ENCODE assay signal across 8 cellular contexts in genomic region chr12:51048601-51049369, GRCh38. TPM values are rescaled to one million over a fixed set of nuclear protein-coding genes. Genes with fewer than 3 reads are reported as not detected.
DNase-seq lines count a peak whose midpoint lies in the region; ATAC-seq, FAIRE-seq and TF ChIP-seq lines count a peak whose summit lies in the region.

No MANE protein-coding gene starts in this region.

- H3K4me3 ChIP-seq in ACC112 (ENCODE audit: low read depth, low read length) = peak overlapping the region; percentile 93
- H3K4me3 ChIP-seq in HL-60 (replicated peaks; ENCODE audit: insufficient read depth, low read length) = peak overlapping the region; percentile 70
- peak overlapping the region; percentile 89 to 96 for H3K4me3 ChIP-seq in kidney (ENCODE audit: low read length in 2 of 2)
- H3K4me3 ChIP-seq in subcutaneous abdominal adipose tissue (ENCODE audit: low read depth in 1 of 5, low read length in 5 of 5) = peak overlapping the region; percentile 67 to 94 (median 88)

- FAIRE-seq in kidney (lab: Jason Lieb, UNC) = no peak

- DNase-seq in HL-60 (ENCODE audit: low read depth in 1 of 2, low spot score in 1 of 2) = peak in 1 of 2 experiments; percentile 13
- no peak for DNase-seq in activated naive CD8-positive, alpha-beta T cell treated with anti-CD3 and anti-CD28 coated beads, Interleukin-2, amount 50 U/mL, for 24 hours
- DNase-seq in kidney = no peak
- no peak for DNase-seq in activated gamma-delta T cell (lab: John Stamatoyannopoulos, UW)
- no peak for DNase-seq in stimulated activated CD4-positive, alpha-beta T cell treated with anti-CD3 and anti-CD28 coated beads, Interleukin-2, amount 100 ng/mL, for 48 hours
- no peak for DNase-seq in NCI-H1436 (lab: John Stamatoyannopoulos, UW)

- peak overlapping the region; percentile 98 for H3K27ac Mint-ChIP-seq in activated naive CD8-positive, alpha-beta T cell treated with anti-CD3 and anti-CD28 coated beads, Interleukin-2, amount 50 U/mL, for 24 hours

- peaks cover 37% of the 10 kb centered on the region for H3K4me1 Mint-ChIP-seq in activated naive CD8-positive, alpha-beta T cell treated with anti-CD3 and anti-CD28 coated beads, Interleukin-2, amount 50 U/mL, for 24 hours

- H3K4me3 Mint-ChIP-seq in activated naive CD8-positive, alpha-beta T cell treated with anti-CD3 and anti-CD28 coated beads, Interleukin-2, amount 50 U/mL, for 24 hours = peak overlapping the region; percentile 100

- peaks cover 35% of the 10 kb centered on the region for H3K36me3 Mint-ChIP-seq in activated naive CD8-positive, alpha-beta T cell treated with anti-CD3 and anti-CD28 coated beads, Interleukin-2, amount 50 U/mL, for 24 hours (ENCODE audit: low read depth)

- intact Hi-C loops in kidney (cut with DNase I) = no loop called here

- peaks cover 18% of the 10 kb centered on the region for H3K79me2 ChIP-seq in ACC112 (ENCODE audit: control insufficient read depth, insufficient read depth, low read length, unreplicated experiment)

- H3K4me1 ChIP-seq in ACC112 (ENCODE audit: control insufficient read depth, insufficient read depth, low read length, unreplicated experiment) = peaks cover 10% of the 10 kb centered on the region
- H3K4me1 ChIP-seq in kidney (ENCODE audit: control insufficient read depth in 1 of 2, insufficient read depth in 1 of 2, low read depth in 1 of 2, low read length in 2 of 2) = peaks cover 8 to 11% of the 10 kb centered on the region in 2 donors
- peaks cover 7 to 24% (median 22%) of the 10 kb centered on the region in 5 donors for H3K4me1 ChIP-seq in subcutaneous abdominal adipose tissue (ENCODE audit: control insufficient read depth in 5 of 5, insufficient read depth in 5 of 5, low read length in 5 of 5)

- no peak for ATAC-seq in activated naive CD8-positive, alpha-beta T cell treated with anti-CD3 and anti-CD28 coated beads, Interleukin-2, amount 50 U/mL, for 24 hours

- TF ChIP-seq CTCF in HL-60 (IDR thresholded peaks at IDR 0.05; ENCODE audit: insufficient read depth, low read length) (no peak), kidney (IDR thresholded peaks at IDR 0.05; ENCODE audit: borderline replicate concordance, extremely low read depth, insufficient read depth) (no peak)

- H3K9ac ChIP-seq in kidney (ENCODE audit: low read length in 2 of 2) (peak overlapping the region; percentile 27 to 96), subcutaneous abdominal adipose tissue (ENCODE audit: low read length in 5 of 5) (peak overlapping the region; percentile 57 to 97 (median 88))

- no peaks in the 10 kb centered on the region for H3K9me3 ChIP-seq in kidney (ENCODE audit: control insufficient read depth in 1 of 2, low read length in 2 of 2)
- no peaks in the 10 kb centered on the region for H3K9me3 ChIP-seq in subcutaneous abdominal adipose tissue (ENCODE audit: control insufficient read depth in 5 of 5, low read length in 5 of 5)

- peak overlapping the region; percentile 46 for H3K27ac ChIP-seq in ACC112 (ENCODE audit: low read depth, low read length)
- H3K27ac ChIP-seq in HL-60 (replicated peaks) = peak overlapping the region; percentile 94
- peak overlapping the region; percentile 96 to 99 for H3K27ac ChIP-seq in kidney (ENCODE audit: low read depth in 2 of 2, low read length in 2 of 2)
- peak overlapping the region; percentile 95 for H3K27ac ChIP-seq in subcutaneous abdominal adipose tissue (ENCODE audit: low read depth, low read length)

- peaks cover 2% of the 10 kb centered on the region for H3K27me3 Mint-ChIP-seq in activated naive CD8-positive, alpha-beta T cell treated with anti-CD3 and anti-CD28 coated beads, Interleukin-2, amount 50 U/mL, for 24 hours

- peak overlapping the region; percentile 95 for H2AFZ ChIP-seq in ACC112 (ENCODE audit: low read length, unreplicated experiment)

- H3K36me3 ChIP-seq in ACC112 (ENCODE audit: insufficient read depth, low read length) = peaks cover 7% of the 10 kb centered on the region
- peaks cover 0 to 9% of the 10 kb centered on the region in 2 donors for H3K36me3 ChIP-seq in kidney (ENCODE audit: control insufficient read depth in 1 of 2, insufficient read depth in 2 of 2, low read length in 2 of 2)
- peaks cover 6 to 24% (median 14%) of the 10 kb centered on the region in 5 donors for H3K36me3 ChIP-seq in subcutaneous abdominal adipose tissue (ENCODE audit: control insufficient read depth in 5 of 5, insufficient read depth in 5 of 5, low read length in 5 of 5)

- no peaks in the 10 kb centered on the region for H3K9me3 Mint-ChIP-seq in activated naive CD8-positive, alpha-beta T cell treated with anti-CD3 and anti-CD28 coated beads, Interleukin-2, amount 50 U/mL, for 24 hours

- no peaks in the 10 kb centered on the region for H3K27me3 ChIP-seq in ACC112 (ENCODE audit: insufficient read depth, low read length)
- H3K27me3 ChIP-seq in HL-60 (ENCODE audit: insufficient read depth, poor library complexity, severe bottlenecking) = no peaks in the 10 kb centered on the region
- H3K27me3 ChIP-seq in subcutaneous abdominal adipose tissue (ENCODE audit: control insufficient read depth in 5 of 5, insufficient read depth in 4 of 5, low read length in 5 of 5) = no peaks in the 10 kb centered on the region

RNA-seq across cellular contexts. Expression of gene LETMD1, which starts 0.7 kb away (rescaled TPM):
- total RNA-seq in kidney = 54.4 TPM
- polyA plus RNA-seq in kidney (ENCODE audit: insufficient read depth, low read depth, low replicate concordance) = 68.2 TPM

RNA-seq across cellular contexts. Expression of gene SLC11A2, which starts 22.6 kb away (rescaled TPM):
- total RNA-seq in kidney = 90.2 TPM
- 22.3 TPM for polyA plus RNA-seq in kidney (ENCODE audit: insufficient read depth, low read depth, low replicate concordance)

RNA-seq across cellular contexts. Expression of gene CSRNP2, which starts 34.6 kb away (rescaled TPM):
- 29.6 TPM for total RNA-seq in kidney
- 8.5 TPM for polyA plus RNA-seq in kidney (ENCODE audit: insufficient read depth, low read depth, low replicate concordance)

Comparison
In these comparisons a context has a peak if more than half of its experiments do, and no peak if none do; other contexts are left out.
1. H3K27ac ChIP-seq: peak in every context shown above with its lines; median percentile 98 in kidney; 95 in subcutaneous abdominal adipose tissue; 94 in HL-60; 46 in ACC112.